15 cellular contexts compared by ENCODE assay signal in genomic region chr5:96440185-96440538, GRCh38. TPM values are rescaled to one million over a fixed set of nuclear protein-coding genes. Genes with fewer than 3 reads are reported as not detected.
DNase-seq lines count a peak whose midpoint lies in the region; ATAC-seq and TF ChIP-seq lines count a peak whose summit lies in the region.
"Had no signal": no experiment of that assay in that cellular context is flagged by ENCODE, and none has a peak within 500 bp of the region (broad histone marks: within the 10 kb centered on the region; RNA-seq: fewer than 3 reads in every experiment).

No MANE protein-coding gene starts in this region.

- no peaks in the 10 kb centered on the region for H3K27me3 ChIP-seq in KMS-11 (ENCODE audit: insufficient read depth, low read depth)
- H3K27me3 ChIP-seq: MG63 had no signal

- H3K4me1 ChIP-seq in KMS-11 (ENCODE audit: low read depth, poor library complexity, severe bottlenecking) = peaks cover 18% of the 10 kb centered on the region

- no peak overlapping the region for H3K4me3 ChIP-seq in KMS-11 (IDR thresholded peaks at IDR 0.05; ENCODE audit: insufficient read depth, low read depth, low read length)
- H3K4me3 ChIP-seq: MG63, SK-N-MC, thoracic aorta had no signal

- H3K9ac ChIP-seq in KMS-11 = peak overlapping the region; percentile 39; the same call in 1 of the 2 replicates

- H2AFZ ChIP-seq in KMS-11 (ENCODE audit: low read depth) = peak overlapping the region; percentile 16; the same call in 1 of the 2 replicates

- peak overlapping the region; percentile 71; the same call in 1 of the 2 replicates for H3K27ac ChIP-seq in KMS-11
- no peak overlapping the region for H3K27ac ChIP-seq in caudate nucleus (ENCODE audit: low read depth, low read length)
- H3K27ac ChIP-seq: C4-2B, SK-N-MC, thoracic aorta had no signal

- ATAC-seq in GM18517 (IDR thresholded peaks at IDR 0.05; ENCODE audit: unreplicated experiment) (peak; percentile 34), GM21390 (IDR thresholded peaks at IDR 0.05; ENCODE audit: unreplicated experiment) (peak; percentile 26), HG02981 (IDR thresholded peaks at IDR 0.05; ENCODE audit: unreplicated experiment) (peak; percentile 18), left ventricle myocardium superior (no peak)

- DNase-seq in left ventricle myocardium superior (no peak), medulla oblongata (ENCODE audit: extremely low spot score) (no peak), caudate nucleus (lab: John Stamatoyannopoulos, UW) (no peak), NCI-H2227 (lab: John Stamatoyannopoulos, UW; ENCODE audit: unreplicated experiment) (no peak)
- DNase-seq: activated CD4-positive, alpha-beta T cell treated with anti-CD3 and anti-CD28 coated beads for 1 hour; activated effector memory CD4-positive, alpha-beta T cell treated with anti-CD3 and anti-CD28 coated beads, Interleukin-2, amount 50 U/mL, for 16 hours; MG63; NCI-H774 had no signal

- no peaks in the 10 kb centered on the region for H3K79me2 ChIP-seq in KMS-11 (ENCODE audit: insufficient read depth, low read depth)

- no peaks in the 10 kb centered on the region for H3K36me3 ChIP-seq in KMS-11 (ENCODE audit: insufficient read depth)
- H3K36me3 ChIP-seq: MG63, thoracic aorta had no signal

- intact Hi-C loops in left ventricle myocardium superior (cut with micrococcal nuclease) = no loop called here

- H4K20me1 ChIP-seq in KMS-11 (ENCODE audit: insufficient read depth) = no peaks in the 10 kb centered on the region

- TF ChIP-seq CTCF in KMS-11 (conservative IDR thresholded peaks at IDR 0.05; ENCODE audit: low read depth, low read length) = no peak

- peak overlapping the region; percentile 52; the same call in 1 of the 2 replicates for H3K4me2 ChIP-seq in KMS-11

RNA-seq across cellular contexts. Expression of gene PCSK1, which starts 7.1 kb away (rescaled TPM):
- 0.17 TPM for total RNA-seq in left ventricle myocardium superior
